Comparison of ENCODE assay signal across 28 cellular contexts in the genomic region with DNA sequence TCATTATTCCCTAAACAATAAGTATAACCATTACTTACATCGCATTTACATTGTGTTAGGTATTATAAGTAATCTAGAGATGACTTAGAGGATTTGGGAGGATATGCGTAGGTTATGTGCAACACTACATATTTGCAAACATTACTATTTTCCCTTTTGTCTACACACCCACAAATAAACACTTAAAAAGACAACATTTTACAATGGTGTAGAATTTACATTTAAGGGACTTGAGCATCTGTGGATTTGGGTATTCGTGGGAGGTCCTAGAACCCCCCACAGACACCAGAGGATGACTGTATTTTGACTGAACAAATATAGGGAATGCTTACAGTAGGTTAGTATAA.
"Had no signal": no experiment of that assay in that cellular context is flagged by ENCODE, and none has a peak within 500 bp of the region (broad histone marks: within the 10 kb centered on the region; RNA-seq: fewer than 3 reads in every experiment).

No MANE protein-coding gene starts in this region.

- DNase-seq: stimulated activated CD4-positive, alpha-beta T cell treated with anti-CD3 and anti-CD28 coated beads, Interleukin-2, amount 100 ng/mL, for 48 hours; stimulated activated CD4-positive, alpha-beta T cell treated with anti-CD3 and anti-CD28 coated beads, Interleukin-4, amount 100 ng/mL, for 1 hour; stimulated activated CD4-positive, alpha-beta T cell treated with anti-CD3 and anti-CD28 coated beads, Interleukin-4, amount 100 ng/mL, for 24 hours; stimulated activated CD4-positive, alpha-beta T cell treated with anti-CD3 and anti-CD28 coated beads, Interleukin-4, amount 100 ng/mL, for 4 hours; stimulated activated CD8-positive, alpha-beta memory T cell treated with anti-CD3 and anti-CD28 coated beads, Interleukin-4, amount 100 ng/mL, for 48 hours; stimulated activated naive B cell treated with anti-CD40 and anti-IgM and Interleukin-4, amounts not matched to agents 10 μg/mL and 1 μg/mL and 100 μg/mL, for 72 hours; stimulated activated naive CD4-positive, alpha-beta T cell; stimulated activated naive CD4-positive, alpha-beta T cell treated with Interleukin-2 at 50 U/mL for 16 hours; stimulated activated naive CD8-positive, alpha-beta T cell treated with anti-CD3 and anti-CD28 coated beads, Interleukin-15, amount 100 ng/mL, for 72 hours; stimulated activated naive CD8-positive, alpha-beta T cell treated with anti-CD3 and anti-CD28 coated beads, Interleukin-15, Interleukin-2, amounts not matched to agents 100 U/mL and 50 U/mL, for 24 hours; stomach; substantia nigra; testis; thyroid gland; tibial artery; transverse colon; upper lobe of left lung; upper lobe of right lung; uterus had no signal

- ATAC-seq: stimulated activated effector memory CD8-positive, alpha-beta T cell treated with anti-CD3 and anti-CD28 coated beads, Interleukin-12 subunit alpha, Interleukin-12 subunit beta, amount 100 ng/mL, for 72 hours; stimulated activated memory B cell treated with anti-CD40 and anti-IgM and Interleukin-4, amounts not matched to agents 10 μg/mL and 1 μg/mL and 100 μg/mL, for 72 hours; stimulated activated naive B cell treated with anti-CD40 and anti-IgM and Interleukin-4, amounts not matched to agents 10 μg/mL and 1 μg/mL and 100 μg/mL, for 72 hours; stimulated activated naive CD8-positive, alpha-beta T cell treated with anti-CD3 and anti-CD28 coated beads, Interleukin-15, amount 100 ng/mL, for 72 hours; stimulated activated naive CD8-positive, alpha-beta T cell treated with anti-CD3 and anti-CD28 coated beads, Interleukin-15, Interleukin-2, amounts not matched to agents 100 U/mL and 50 U/mL, for 24 hours; upper lobe of right lung had no signal

- H3K4me3 ChIP-seq: stomach, suprapubic skin, testis, thoracic aorta, thyroid gland, tibial artery, tibial nerve, transverse colon, upper lobe of left lung, upper lobe of right lung, uterus, vagina had no signal

- H3K9me3 ChIP-seq: stomach, suprapubic skin, testis, thoracic aorta, thyroid gland, tibial artery, tibial nerve, transverse colon, upper lobe of left lung, upper lobe of right lung, uterus, vagina had no signal

- H3K36me3 ChIP-seq: stomach, suprapubic skin, thoracic aorta, thyroid gland, tibial artery, tibial nerve, transverse colon, upper lobe of left lung, upper lobe of right lung, uterus, vagina had no signal

- FAIRE-seq: urothelium cell line had no signal

- H3K27ac Mint-ChIP-seq: stimulated activated effector memory CD8-positive, alpha-beta T cell treated with anti-CD3 and anti-CD28 coated beads, Interleukin-12 subunit alpha, Interleukin-12 subunit beta, amount 100 ng/mL, for 72 hours; stimulated activated memory B cell treated with anti-CD40 and anti-IgM and Interleukin-4, amounts not matched to agents 10 μg/mL and 1 μg/mL and 100 μg/mL, for 72 hours; stimulated activated naive B cell treated with anti-CD40 and anti-IgM and Interleukin-4, amounts not matched to agents 10 μg/mL and 1 μg/mL and 100 μg/mL, for 72 hours; stimulated activated naive CD8-positive, alpha-beta T cell treated with anti-CD3 and anti-CD28 coated beads, Interleukin-15, amount 100 ng/mL, for 72 hours; stimulated activated naive CD8-positive, alpha-beta T cell treated with anti-CD3 and anti-CD28 coated beads, Interleukin-15, Interleukin-2, amounts not matched to agents 100 ng/mL and 50 ng/mL, for 24 hours; type B pancreatic cell had no signal

- H3K36me3 Mint-ChIP-seq: stimulated activated effector memory CD8-positive, alpha-beta T cell treated with anti-CD3 and anti-CD28 coated beads, Interleukin-12 subunit alpha, Interleukin-12 subunit beta, amount 100 ng/mL, for 72 hours; stimulated activated memory B cell treated with anti-CD40 and anti-IgM and Interleukin-4, amounts not matched to agents 10 μg/mL and 1 μg/mL and 100 μg/mL, for 72 hours; stimulated activated naive B cell treated with anti-CD40 and anti-IgM and Interleukin-4, amounts not matched to agents 10 μg/mL and 1 μg/mL and 100 μg/mL, for 72 hours; type B pancreatic cell had no signal

- H3K4me3 Mint-ChIP-seq: stimulated activated effector memory CD8-positive, alpha-beta T cell treated with anti-CD3 and anti-CD28 coated beads, Interleukin-12 subunit alpha, Interleukin-12 subunit beta, amount 100 ng/mL, for 72 hours; stimulated activated memory B cell treated with anti-CD40 and anti-IgM and Interleukin-4, amounts not matched to agents 10 μg/mL and 1 μg/mL and 100 μg/mL, for 72 hours; stimulated activated naive B cell treated with anti-CD40 and anti-IgM and Interleukin-4, amounts not matched to agents 10 μg/mL and 1 μg/mL and 100 μg/mL, for 72 hours; stimulated activated naive CD8-positive, alpha-beta T cell treated with anti-CD3 and anti-CD28 coated beads, Interleukin-15, amount 100 ng/mL, for 72 hours; stimulated activated naive CD8-positive, alpha-beta T cell treated with anti-CD3 and anti-CD28 coated beads, Interleukin-15, Interleukin-2, amounts not matched to agents 100 ng/mL and 50 ng/mL, for 24 hours; type B pancreatic cell had no signal

- H3K27me3 ChIP-seq: testis, thyroid gland, tibial artery, tibial nerve, transverse colon, upper lobe of left lung, upper lobe of right lung, uterus, vagina had no signal

- H3K4me1 Mint-ChIP-seq: stimulated activated effector memory CD8-positive, alpha-beta T cell treated with anti-CD3 and anti-CD28 coated beads, Interleukin-12 subunit alpha, Interleukin-12 subunit beta, amount 100 ng/mL, for 72 hours; stimulated activated memory B cell treated with anti-CD40 and anti-IgM and Interleukin-4, amounts not matched to agents 10 μg/mL and 1 μg/mL and 100 μg/mL, for 72 hours; stimulated activated naive B cell treated with anti-CD40 and anti-IgM and Interleukin-4, amounts not matched to agents 10 μg/mL and 1 μg/mL and 100 μg/mL, for 72 hours; stimulated activated naive CD8-positive, alpha-beta T cell treated with anti-CD3 and anti-CD28 coated beads, Interleukin-15, amount 100 ng/mL, for 72 hours had no signal

- H3K4me1 ChIP-seq: stomach, suprapubic skin, testis, thyroid gland, tibial artery, tibial nerve, transverse colon, upper lobe of left lung, upper lobe of right lung, uterus, vagina had no signal

- H3K27ac ChIP-seq: stomach, suprapubic skin, testis, thoracic aorta, thyroid gland, tibial artery, tibial nerve, transverse colon, upper lobe of left lung, upper lobe of right lung, uterus, vagina had no signal

- H3K9me3 Mint-ChIP-seq: stimulated activated effector memory CD8-positive, alpha-beta T cell treated with anti-CD3 and anti-CD28 coated beads, Interleukin-12 subunit alpha, Interleukin-12 subunit beta, amount 100 ng/mL, for 72 hours; stimulated activated memory B cell treated with anti-CD40 and anti-IgM and Interleukin-4, amounts not matched to agents 10 μg/mL and 1 μg/mL and 100 μg/mL, for 72 hours; stimulated activated naive B cell treated with anti-CD40 and anti-IgM and Interleukin-4, amounts not matched to agents 10 μg/mL and 1 μg/mL and 100 μg/mL, for 72 hours; stimulated activated naive CD8-positive, alpha-beta T cell treated with anti-CD3 and anti-CD28 coated beads, Interleukin-15, amount 100 ng/mL, for 72 hours; stimulated activated naive CD8-positive, alpha-beta T cell treated with anti-CD3 and anti-CD28 coated beads, Interleukin-15, Interleukin-2, amounts not matched to agents 100 ng/mL and 50 ng/mL, for 24 hours; type B pancreatic cell had no signal
